ENCODE assay signal across 22 cellular contexts in the genomic region with DNA sequence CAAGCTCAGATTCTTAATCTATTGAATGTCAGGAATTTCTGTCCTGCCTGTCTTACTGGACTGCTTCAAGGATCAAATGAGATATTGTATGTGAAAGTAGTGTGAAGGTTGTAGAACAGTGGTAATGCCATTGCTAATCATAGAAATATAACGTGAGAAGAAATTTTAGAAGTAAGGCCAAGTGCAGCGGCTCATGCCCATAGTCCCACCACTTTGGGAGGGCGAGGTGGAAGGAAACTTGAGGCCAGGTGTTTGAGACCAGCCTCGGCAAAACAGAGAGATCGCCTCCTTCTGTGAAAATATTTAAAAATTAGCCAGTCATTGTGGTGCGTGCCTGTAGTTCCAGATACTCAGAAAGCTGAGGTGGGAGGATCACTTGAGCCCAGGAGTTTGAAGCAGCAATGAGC. TPM values are rescaled to one million over a fixed set of nuclear protein-coding genes. Genes with fewer than 3 reads are reported as not detected.
DNase-seq lines count a peak whose midpoint lies in the region; ATAC-seq, FAIRE-seq and TF ChIP-seq lines count a peak whose summit lies in the region.
"Had no signal": no experiment of that assay in that cellular context is flagged by ENCODE, and none has a peak within 500 bp of the region (broad histone marks: within the 10 kb centered on the region; RNA-seq: fewer than 3 reads in every experiment).

No MANE protein-coding gene starts in this region.

- no CpG with 5 or more reads among the region's 6 CpGs for WGBS in mesendoderm (ENCODE audit: extremely low coverage, insufficient coverage, low lambda C conversion rate)

- H3K36me3 Mint-ChIP-seq in astrocyte (ENCODE audit: low read depth, unreplicated experiment) = no peaks in the 10 kb centered on the region
- H3K36me3 Mint-ChIP-seq: IgD-negative memory B cell had no signal

- intact Hi-C loops in kidney (cut with DNase I) = no loop called here

- FAIRE-seq in astrocyte (lab: Jason Lieb, UNC) (no peak), kidney (lab: Jason Lieb, UNC) (no peak)
- FAIRE-seq: A204.1, GM12892, GM18507, H1, HTR-8/SVneo had no signal

- H3K27me3 ChIP-seq in astrocyte (ENCODE audit: insufficient read depth, low read length) (no peaks in the 10 kb centered on the region), mesendoderm (ENCODE audit: insufficient read depth, low read length, poor library complexity) (no peaks in the 10 kb centered on the region)
- H3K27me3 ChIP-seq: BE2C had no signal

- H4K8ac ChIP-seq in mesendoderm (ENCODE audit: low read depth, low read length) = no peak overlapping the region

- H2BK120ac ChIP-seq in mesendoderm (ENCODE audit: low read depth, low read length) = no peak overlapping the region

- peaks cover 6% of the 10 kb centered on the region for H3K4me1 Mint-ChIP-seq in astrocyte (ENCODE audit: low read depth, unreplicated experiment)

- H3K79me1 ChIP-seq in mesendoderm (ENCODE audit: low read length) = no peaks in the 10 kb centered on the region

- H3K23ac ChIP-seq in mesendoderm (ENCODE audit: low read length) = no peak overlapping the region

- H3K9ac ChIP-seq in astrocyte (ENCODE audit: low read length) (no peak overlapping the region), kidney (ENCODE audit: low read length in 2 of 2) (no peak overlapping the region), mesendoderm (ENCODE audit: low read length) (no peak overlapping the region)

- H4K20me1 ChIP-seq in astrocyte (ENCODE audit: insufficient read depth, low read length) = no peaks in the 10 kb centered on the region

- ATAC-seq in HG03469 (IDR thresholded peaks at IDR 0.05; ENCODE audit: unreplicated experiment) = no peak

- DNase-seq in OCI-M1 (lab: John Stamatoyannopoulos, UW) (peak; percentile 81), astrocyte (ENCODE audit: low read depth) (no peak), kidney (peak; percentile 4), C1 segment of cervical spinal cord (lab: John Stamatoyannopoulos, UW) (no peak), mesendoderm (no peak), GM20000 (ENCODE audit: low spot score) (no peak)
- DNase-seq: ACHN; BE2C; CD4-positive, alpha-beta T cell; DMS153; DMS79; GDM1; H9; KG1 had no signal

- no peak overlapping the region for H4K5ac ChIP-seq in mesendoderm (ENCODE audit: low read length)

- TF ChIP-seq CTCF in astrocyte (IDR thresholded peaks at IDR 0.05; ENCODE audit: insufficient read depth, low read depth, low read length) (no peak), kidney (IDR thresholded peaks at IDR 0.05; ENCODE audit: borderline replicate concordance, extremely low read depth, insufficient read depth) (no peak), GM20000 (IDR thresholded peaks at IDR 0.05; ENCODE audit: extremely low read depth, missing control alignments) (no peak)

- no peaks in the 10 kb centered on the region for H3K36me3 ChIP-seq in astrocyte (ENCODE audit: insufficient read depth, low read length)
- H3K36me3 ChIP-seq in kidney (ENCODE audit: control insufficient read depth in 1 of 2, insufficient read depth in 2 of 2, low read length in 2 of 2) = no peaks in the 10 kb centered on the region
- H3K36me3 ChIP-seq in mesendoderm (ENCODE audit: control insufficient read depth, insufficient read depth, low read length) = no peaks in the 10 kb centered on the region
- H3K36me3 ChIP-seq: BE2C had no signal

- H3K27ac ChIP-seq in astrocyte (ENCODE audit: low read depth, low read length) = no peak overlapping the region
- no peak overlapping the region for H3K27ac ChIP-seq in kidney (ENCODE audit: low read depth in 2 of 2, low read length in 2 of 2)
- no peak overlapping the region for H3K27ac ChIP-seq in mesendoderm (ENCODE audit: low read depth, low read length)
- H3K27ac ChIP-seq: C4-2B had no signal

- peaks cover 10% of the 10 kb centered on the region for H3K79me2 ChIP-seq in astrocyte (ENCODE audit: insufficient read depth, low read length)
- H3K79me2 ChIP-seq in mesendoderm (ENCODE audit: control insufficient read depth, insufficient read depth, low read length) = no peaks in the 10 kb centered on the region

- H3K4me3 ChIP-seq in astrocyte (ENCODE audit: insufficient read depth, low read depth, low read length) = no peak overlapping the region
- no peak overlapping the region for H3K4me3 ChIP-seq in kidney (ENCODE audit: low read length in 2 of 2)
- no peak overlapping the region for H3K4me3 ChIP-seq in mesendoderm (ENCODE audit: low read length)

- H2BK15ac ChIP-seq in mesendoderm (replicated peaks; ENCODE audit: low read depth) = no peak overlapping the region

- H3K9me3 Mint-ChIP-seq in astrocyte (ENCODE audit: unreplicated experiment) = no peaks in the 10 kb centered on the region
- H3K9me3 Mint-ChIP-seq: CD4-positive, alpha-beta T cell; H9; IgD-negative memory B cell had no signal

- no peak overlapping the region for H2AK5ac ChIP-seq in mesendoderm (ENCODE audit: low read length)

- H3K4me2 ChIP-seq in astrocyte (ENCODE audit: low read length) = no peak overlapping the region
- no peak overlapping the region for H3K4me2 ChIP-seq in mesendoderm (ENCODE audit: low read length)

- peak overlapping the region; percentile 83 for H3K27ac Mint-ChIP-seq in astrocyte (ENCODE audit: unreplicated experiment)
- H3K27ac Mint-ChIP-seq: CD4-positive, alpha-beta T cell; IgD-negative memory B cell had no signal

- no peak overlapping the region for H2BK5ac ChIP-seq in mesendoderm (ENCODE audit: low read length)

- H3K4me1 ChIP-seq in astrocyte (ENCODE audit: insufficient read depth, low read length) (peaks cover 13% of the 10 kb centered on the region), kidney (ENCODE audit: control insufficient read depth in 1 of 2, insufficient read depth in 1 of 2, low read depth in 1 of 2, low read length in 2 of 2) (no peaks in the 10 kb centered on the region), mesendoderm (ENCODE audit: control insufficient read depth, low read depth, low read length) (no peaks in the 10 kb centered on the region)
- H3K4me1 ChIP-seq: BE2C had no signal

- H3K9me3 ChIP-seq in astrocyte (ENCODE audit: insufficient read depth, low read depth, low read length) (no peaks in the 10 kb centered on the region), kidney (ENCODE audit: control insufficient read depth in 1 of 2, low read length in 2 of 2) (no peaks in the 10 kb centered on the region)
- H3K9me3 ChIP-seq: BE2C had no signal

- no peak overlapping the region for H3K4ac ChIP-seq in mesendoderm (ENCODE audit: low read depth, low read length)

- no peak overlapping the region for H3K4me3 Mint-ChIP-seq in astrocyte (ENCODE audit: unreplicated experiment)
- H3K4me3 Mint-ChIP-seq: CD4-positive, alpha-beta T cell; H9 had no signal

- H3K27me3 Mint-ChIP-seq in astrocyte (ENCODE audit: low read depth, unreplicated experiment) = no peaks in the 10 kb centered on the region
- H3K27me3 Mint-ChIP-seq: CD4-positive, alpha-beta T cell; IgD-negative memory B cell had no signal

- no peak overlapping the region for H3K18ac ChIP-seq in mesendoderm (ENCODE audit: low read length)

- no peak overlapping the region for H2AFZ ChIP-seq in astrocyte (ENCODE audit: low read depth, low read length)

- no peak overlapping the region for H3K56ac ChIP-seq in mesendoderm (ENCODE audit: low read length)

RNA-seq across cellular contexts. Expression of gene HSPA5, which starts 5.1 kb away (rescaled TPM):
- total RNA-seq in astrocyte = 620 and 650 TPM in 2 replicates
- total RNA-seq in kidney = 358 TPM
- 289 TPM for polyA plus RNA-seq in kidney (ENCODE audit: insufficient read depth, low read depth, low replicate concordance)
- 325 TPM for polyA plus RNA-seq in mesendoderm (2013, experiment 1 of 2)
- polyA plus RNA-seq in mesendoderm (2013, experiment 2 of 2) = 322 TPM

RNA-seq across cellular contexts. Expression of gene GAPVD1, which starts 15.4 kb away (rescaled TPM):
- total RNA-seq in astrocyte (51.2 and 54.4 TPM in 2 replicates), kidney (44.8 TPM)
- 6.9 TPM for polyA plus RNA-seq in kidney (ENCODE audit: insufficient read depth, low read depth, low replicate concordance)
- 14.8 TPM for polyA plus RNA-seq in mesendoderm (2013, experiment 1 of 2)
- polyA plus RNA-seq in mesendoderm (2013, experiment 2 of 2) = 14.6 TPM

RNA-seq across cellular contexts. Expression of gene RABEPK, which starts 45.9 kb away (rescaled TPM):
- total RNA-seq in astrocyte = 30.7 and 31.8 TPM in 2 replicates
- 12.6 TPM for total RNA-seq in kidney
- polyA plus RNA-seq in kidney (ENCODE audit: insufficient read depth, low read depth, low replicate concordance) = 24.8 TPM
- 31.5 TPM for polyA plus RNA-seq in mesendoderm (2013, experiment 1 of 2)
- polyA plus RNA-seq in mesendoderm (2013, experiment 2 of 2) = 32.7 TPM

RNA-seq across cellular contexts. Expression of gene PPP6C, which starts 56.7 kb away (rescaled TPM):
- total RNA-seq in astrocyte = 38.7 and 41.1 TPM in 2 replicates
- total RNA-seq in kidney = 43.9 TPM
- polyA plus RNA-seq in kidney (ENCODE audit: insufficient read depth, low read depth, low replicate concordance) = 30.4 TPM
- 36.8 TPM for polyA plus RNA-seq in mesendoderm (2013, experiment 1 of 2)
- 35.6 TPM for polyA plus RNA-seq in mesendoderm (2013, experiment 2 of 2)

Comparison
In these comparisons a context has a peak if more than half of its experiments do, and no peak if none do; other contexts are left out.
1. DNase-seq: peak in OCI-M1 (single experiment) and kidney (single experiment); none in astrocyte (single experiment), C1 segment of cervical spinal cord (0 of 14), mesendoderm (single experiment) and GM20000 (single experiment).